Comparison of ENCODE assay signal across 8 cellular contexts in the genomic region with DNA sequence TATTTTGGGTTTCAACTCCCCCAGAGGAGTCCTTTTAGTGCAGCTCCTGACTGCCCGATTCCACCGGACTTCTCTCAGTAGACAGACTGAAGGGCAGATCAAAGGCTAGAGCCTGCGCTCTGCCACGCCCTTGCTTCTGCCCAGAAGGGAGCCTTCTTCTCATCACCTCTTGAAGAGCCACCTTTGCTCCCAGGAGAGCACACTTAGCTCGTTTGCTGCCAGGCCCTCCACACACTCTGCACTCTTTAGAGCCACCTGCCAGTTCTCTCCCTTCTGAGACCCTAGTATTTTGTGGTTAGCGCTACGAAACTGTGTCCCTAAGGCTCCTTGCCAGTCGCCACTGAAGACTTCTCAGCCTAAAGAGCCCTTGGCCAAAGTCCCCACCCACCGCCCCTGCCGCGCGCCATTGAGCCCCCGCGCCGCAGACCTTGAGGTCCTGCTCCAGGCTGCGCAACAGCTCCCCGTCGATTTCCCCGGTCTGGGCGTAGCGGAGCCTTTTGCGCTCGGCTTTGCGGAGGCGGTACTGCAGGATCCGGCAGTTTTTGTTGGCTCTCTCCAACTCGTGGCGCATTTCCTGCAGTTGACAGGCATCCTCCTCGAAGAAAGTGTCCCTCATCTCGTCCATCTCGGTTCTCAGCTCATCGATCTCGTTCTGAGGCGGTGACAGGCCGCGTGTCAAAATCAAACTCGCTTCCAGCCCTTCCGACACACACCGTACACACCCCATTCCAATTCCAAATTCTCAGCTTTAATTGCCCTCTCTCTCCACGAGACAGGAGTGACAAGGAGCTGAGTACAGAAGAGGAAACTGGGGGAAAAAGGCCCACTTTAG. TPM values are rescaled to one million over a fixed set of nuclear protein-coding genes. Genes with fewer than 3 reads are reported as not detected.
DNase-seq lines count a peak whose midpoint lies in the region; ATAC-seq and TF ChIP-seq lines count a peak whose summit lies in the region.

No MANE protein-coding gene starts in this region.

- no peak overlapping the region for H3K27ac ChIP-seq in colonic mucosa
- H3K27ac ChIP-seq in lower lobe of right lung, result peak overlapping the region; percentile 63

- H3K4me1 ChIP-seq in colonic mucosa, result peaks cover 14% of the 10 kb centered on the region
- H3K4me1 ChIP-seq in lower lobe of right lung, result peaks cover 3% of the 10 kb centered on the region

- H3K36me3 ChIP-seq in colonic mucosa, result no peaks in the 10 kb centered on the region
- H3K36me3 ChIP-seq in lower lobe of right lung, result no peaks in the 10 kb centered on the region

- intact Hi-C loops in colonic mucosa (cut with DNase I) (no loop called here), lower lobe of right lung (cut with DNase I) (no loop called here)

- DNase-seq in GM20000 (ENCODE audit: low spot score) (peak; percentile 30), colonic mucosa (peak; percentile 23), lower lobe of right lung (peak; percentile 70), SIG-M5 treated with dmso at 0.1 percent for 504 hours (lab: John Stamatoyannopoulos, UW; ENCODE audit: unreplicated experiment) (no peak)
- DNase-seq in stimulated activated CD8-positive, alpha-beta memory T cell treated with anti-CD3 and anti-CD28 coated beads, Interleukin-15, amount 100 ng/mL, for 1 hour (ENCODE audit: low read depth), result peak; percentile 14

- H3K9ac ChIP-seq in colonic mucosa (ENCODE audit: low read depth in 2 of 2, low read length in 2 of 2), result peak overlapping the region in 1 of 2 donors; percentile 29

- H3K4me3 ChIP-seq in WI38 (ENCODE audit: low read depth, low read length) (peak overlapping the region; percentile 71), colonic mucosa (peak overlapping the region; percentile 56), lower lobe of right lung (peak overlapping the region; percentile 76)

- no peaks in the 10 kb centered on the region for H3K9me3 ChIP-seq in colonic mucosa
- no peaks in the 10 kb centered on the region for H3K9me3 ChIP-seq in lower lobe of right lung

- peaks cover 38% of the 10 kb centered on the region for H3K27me3 ChIP-seq in colonic mucosa
- peaks cover 21% of the 10 kb centered on the region for H3K27me3 ChIP-seq in lower lobe of right lung (ENCODE audit: low read depth)

- no peak for TF ChIP-seq CTCF in GM20000 (IDR thresholded peaks at IDR 0.05; ENCODE audit: extremely low read depth, missing control alignments)
- no peak for TF ChIP-seq CTCF in WI38 (IDR thresholded peaks at IDR 0.05; ENCODE audit: low read depth, low read length)
- no peak for TF ChIP-seq CTCF in colonic mucosa (IDR thresholded peaks at IDR 0.05)
- TF ChIP-seq CTCF in lower lobe of right lung (IDR thresholded peaks at IDR 0.05), result no peak

- ATAC-seq in lower lobe of right lung, result peak; percentile 65 to 68
- ATAC-seq in GM21367 (IDR thresholded peaks at IDR 0.05; ENCODE audit: unreplicated experiment), result no peak
- ATAC-seq in GM18511 (IDR thresholded peaks at IDR 0.05; ENCODE audit: unreplicated experiment), result no peak

RNA-seq across cellular contexts. Expression of gene KIAA0408, which starts 55.4 kb away (rescaled TPM):
- total RNA-seq in colonic mucosa, result 1 to 10 TPM; 1.6 to 2.7 TPM
- 55.1 TPM for total RNA-seq in lower lobe of right lung

Comparison
In these comparisons a context has a peak if more than half of its experiments do, and no peak if none do; other contexts are left out.
1. ATAC-seq: peak in lower lobe of right lung (2 of 2); none in GM21367 (single experiment) and GM18511 (single experiment).
2. RNA of gene KIAA0408, which starts 55.4 kb away (total RNA-seq): 55.1 TPM in lower lobe of right lung (single experiment); 1.6 to 2.7 TPM in colonic mucosa; every median in the first group is over 10 times any median in the second.
3. Peak in every context shown above with its lines, with median percentiles within 50 percentile points of each other: H3K4me3 ChIP-seq.